In the genomic region with DNA sequence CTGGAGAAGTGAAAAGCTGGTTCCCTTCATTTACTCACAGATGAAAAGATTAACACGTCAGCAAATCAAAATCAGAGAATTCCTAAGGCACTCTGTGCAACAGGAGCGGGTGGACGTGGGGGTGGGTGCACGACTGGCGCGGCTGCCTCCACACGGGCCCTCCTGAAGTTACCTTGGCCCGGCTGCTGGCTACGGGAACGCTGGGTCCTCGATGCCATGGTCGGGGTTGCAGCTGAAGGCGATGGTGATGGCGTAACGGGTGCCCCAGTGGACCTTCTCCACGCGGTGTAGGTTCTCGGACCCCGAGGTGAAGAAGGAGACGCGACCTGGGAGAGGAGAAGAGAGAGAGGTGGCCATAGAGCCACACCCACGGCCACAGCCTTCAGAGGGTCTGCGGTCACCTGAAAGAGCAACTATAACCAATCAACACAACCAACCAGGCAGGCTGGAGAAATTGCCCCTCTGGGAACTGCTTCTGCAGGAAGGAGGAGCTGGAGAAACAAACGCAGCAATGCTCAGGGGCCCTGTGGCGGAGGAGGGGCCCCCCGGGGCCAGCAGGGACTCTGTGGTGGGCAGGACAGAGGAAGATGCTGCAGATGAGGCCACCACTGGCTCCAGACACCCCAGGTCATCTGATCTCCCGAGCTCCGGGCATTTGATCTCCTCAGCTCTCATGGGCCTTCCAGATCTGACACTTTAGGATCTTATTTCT, we compare ENCODE assay signal across 28 cellular contexts. TPM values are rescaled to one million over a fixed set of nuclear protein-coding genes. Genes with fewer than 3 reads are reported as not detected.
DNase-seq lines count a peak whose midpoint lies in the region; ATAC-seq and TF ChIP-seq lines count a peak whose summit lies in the region.
"Had no signal": no experiment of that assay in that cellular context is flagged by ENCODE, and none has a peak within 500 bp of the region (broad histone marks: within the 10 kb centered on the region; RNA-seq: fewer than 3 reads in every experiment).

No MANE protein-coding gene starts in this region.

- no peak overlapping the region for H2AFZ ChIP-seq in osteoblast (ENCODE audit: low read length)

- ATAC-seq in natural killer cell treated with Interleukin-12 subunit alpha and Interleukin-12 subunit beta and Interleukin-15 and Interleukin-18, amount 100 ng/mL, for 72 hours, result no peak
- ATAC-seq in natural killer cell, result no peak
- ATAC-seq in HG03280 (IDR thresholded peaks at IDR 0.05; ENCODE audit: unreplicated experiment), result no peak
- no peak for ATAC-seq in HG03520 (IDR thresholded peaks at IDR 0.05; ENCODE audit: unreplicated experiment)
- ATAC-seq: CD8-positive, alpha-beta T cell; GM12878; HepG2; SK-N-SH treated with all-trans-retinoic acid at 6 μM for 48 hours had no signal

- peaks cover 12% of the 10 kb centered on the region for H3K4me1 ChIP-seq in osteoblast (ENCODE audit: insufficient read depth, low read length)

- peaks cover 9% of the 10 kb centered on the region for H3K27me3 ChIP-seq in osteoblast (ENCODE audit: insufficient read depth, low read length)

- H3K4me1 Mint-ChIP-seq in natural killer cell treated with Interleukin-12 subunit alpha and Interleukin-12 subunit beta and Interleukin-15 and Interleukin-18, amount 100 ng/mL, for 72 hours (ENCODE audit: low read depth in 2 of 2), result peaks cover 5 to 8% of the 10 kb centered on the region in 2 donors
- H3K4me1 Mint-ChIP-seq in natural killer cell (peaks cover 3 to 11% of the 10 kb centered on the region in 2 donors), glutamatergic neuron (ENCODE audit: low read depth, unreplicated experiment) (peaks cover 10% of the 10 kb centered on the region)

- POLR2A ChIA-PET in RWPE1 (lab: Yijun Ruan, JAX; ENCODE audit: low non-redundant PET), result no interaction called here

- no peaks in the 10 kb centered on the region for H4K20me1 ChIP-seq in osteoblast (ENCODE audit: insufficient read depth, low read length)

- CTCF ChIA-PET in RWPE1 (lab: Yijun Ruan, JAX), result no interaction called here

- DNase-seq in natural killer cell treated with Interleukin-12 subunit alpha and Interleukin-12 subunit beta and Interleukin-15 and Interleukin-18, amount 100 ng/mL, for 72 hours (ENCODE audit: low spot score), result peak; percentile 58
- no peak for DNase-seq in natural killer cell
- DNase-seq in RWPE1 (ENCODE audit: low spot score), result no peak
- no peak for DNase-seq in glutamatergic neuron
- DNase-seq in osteoblast (ENCODE audit: insufficient read length, low spot score, missing footprints), result peak; percentile 80
- no peak for DNase-seq in NCI-H748 treated with DMSO at 0.1 percent for 48 hours (lab: John Stamatoyannopoulos, UW)
- DNase-seq: AML-193; Caco-2; CD8-positive, alpha-beta T cell; GDM1; GOT3; HCEC 1CT; Kasumi-1; MV-4-11; NCI-H1105 treated with DMSO at 0.1 percent for 48 hours; NCI-H146; NCI-H1930; NCI-H446 treated with DMSO at 0.1 percent for 48 hours; NCI-H526; RPMI8226 had no signal

- intact Hi-C loops in natural killer cell (cut with micrococcal nuclease), result no loop called here

- no peak overlapping the region for H3K4me2 ChIP-seq in osteoblast (ENCODE audit: insufficient read depth, low read length)

- no peaks in the 10 kb centered on the region for H3K9me3 Mint-ChIP-seq in natural killer cell treated with Interleukin-12 subunit alpha and Interleukin-12 subunit beta and Interleukin-15 and Interleukin-18, amount 100 ng/mL, for 72 hours
- no peaks in the 10 kb centered on the region for H3K9me3 Mint-ChIP-seq in natural killer cell
- peaks cover 6% of the 10 kb centered on the region for H3K9me3 Mint-ChIP-seq in glutamatergic neuron (ENCODE audit: unreplicated experiment)
- H3K9me3 Mint-ChIP-seq: CD8-positive, alpha-beta T cell had no signal

- H3K9me3 ChIP-seq in osteoblast (ENCODE audit: low read depth, low read length), result no peaks in the 10 kb centered on the region
- H3K9me3 ChIP-seq: Caco-2 had no signal

- peaks cover 5 to 7% of the 10 kb centered on the region in 2 donors for H3K27me3 Mint-ChIP-seq in natural killer cell treated with Interleukin-12 subunit alpha and Interleukin-12 subunit beta and Interleukin-15 and Interleukin-18, amount 100 ng/mL, for 72 hours
- H3K27me3 Mint-ChIP-seq in natural killer cell (ENCODE audit: low read depth in 2 of 2) (no peaks in the 10 kb centered on the region), glutamatergic neuron (ENCODE audit: unreplicated experiment) (peaks cover 5% of the 10 kb centered on the region)

- H3K4me3 ChIP-seq in osteoblast (ENCODE audit: insufficient read depth, low read length), result no peak overlapping the region
- H3K4me3 ChIP-seq: GM12878 had no signal

- no peaks in the 10 kb centered on the region for H3K79me2 ChIP-seq in osteoblast (ENCODE audit: insufficient read depth, low read length)

- no peak for TF ChIP-seq CTCF in natural killer cell (IDR thresholded peaks at IDR 0.05)
- no peak for TF ChIP-seq CTCF in RWPE1 (conservative IDR thresholded peaks at IDR 0.05; ENCODE audit: low read depth)
- TF ChIP-seq CTCF in glutamatergic neuron (IDR thresholded peaks at IDR 0.05; ENCODE audit: partially characterized antibody, unreplicated experiment), result no peak
- TF ChIP-seq CTCF in osteoblast (IDR thresholded peaks at IDR 0.05; ENCODE audit: extremely low read depth, low read depth, low read length), result no peak

- H3K36me3 Mint-ChIP-seq in natural killer cell treated with Interleukin-12 subunit alpha and Interleukin-12 subunit beta and Interleukin-15 and Interleukin-18, amount 100 ng/mL, for 72 hours, result no peaks in the 10 kb centered on the region
- H3K36me3 Mint-ChIP-seq in natural killer cell, result no peaks in the 10 kb centered on the region
- H3K36me3 Mint-ChIP-seq in glutamatergic neuron (ENCODE audit: unreplicated experiment), result peaks cover 4% of the 10 kb centered on the region

- H3K36me3 ChIP-seq in osteoblast (ENCODE audit: insufficient read depth, low read length), result no peaks in the 10 kb centered on the region

- H3K27ac ChIP-seq in RWPE1 (peak overlapping the region; percentile 14; the same call in 1 of the 2 replicates), osteoblast (ENCODE audit: low read depth, low read length) (no peak overlapping the region)
- H3K27ac ChIP-seq: C4-2B had no signal

- H3K4me3 Mint-ChIP-seq in natural killer cell treated with Interleukin-12 subunit alpha and Interleukin-12 subunit beta and Interleukin-15 and Interleukin-18, amount 100 ng/mL, for 72 hours, result no peak overlapping the region
- H3K4me3 Mint-ChIP-seq in natural killer cell, result no peak overlapping the region
- peak overlapping the region; percentile 6 for H3K4me3 Mint-ChIP-seq in glutamatergic neuron (ENCODE audit: unreplicated experiment)
- H3K4me3 Mint-ChIP-seq: CD8-positive, alpha-beta T cell had no signal

- H3K27ac Mint-ChIP-seq in natural killer cell treated with Interleukin-12 subunit alpha and Interleukin-12 subunit beta and Interleukin-15 and Interleukin-18, amount 100 ng/mL, for 72 hours, result no peak overlapping the region
- H3K27ac Mint-ChIP-seq in natural killer cell (no peak overlapping the region), glutamatergic neuron (ENCODE audit: unreplicated experiment) (no peak overlapping the region)
- H3K27ac Mint-ChIP-seq: CD8-positive, alpha-beta T cell had no signal

RNA-seq across cellular contexts. Expression of gene UTS2R, which starts 20.8 kb away (rescaled TPM):
- not detected for total RNA-seq in natural killer cell treated with Interleukin-12 subunit alpha and Interleukin-12 subunit beta and Interleukin-15 and Interleukin-18, amount 100 ng/mL, for 72 hours
- total RNA-seq in natural killer cell (under 1 TPM in 1 of 3 donors, not detected in 2; 0.28 TPM), glutamatergic neuron (ENCODE audit: unreplicated experiment) (7.2 TPM), osteoblast (not detected in 2 replicates)
- total RNA-seq: CD8-positive, alpha-beta T cell; HT1080; M059J had no signal

RNA-seq across cellular contexts. Expression of gene HEXD, which starts 25.8 kb away (rescaled TPM):
- 10 to 100 TPM; 19.5 to 40.1 TPM for total RNA-seq in natural killer cell treated with Interleukin-12 subunit alpha and Interleukin-12 subunit beta and Interleukin-15 and Interleukin-18, amount 100 ng/mL, for 72 hours
- total RNA-seq in natural killer cell (10 to 100 TPM; 35.7 to 57.4 (median 51.5) TPM), glutamatergic neuron (ENCODE audit: unreplicated experiment) (58.7 TPM), osteoblast (13.0 and 20.3 TPM in 2 replicates)

RNA-seq across cellular contexts. Expression of gene OGFOD3, which starts 26.0 kb away (rescaled TPM):
- total RNA-seq in natural killer cell treated with Interleukin-12 subunit alpha and Interleukin-12 subunit beta and Interleukin-15 and Interleukin-18, amount 100 ng/mL, for 72 hours, result 10 to 100 TPM; 29.7 to 30.1 TPM
- total RNA-seq in natural killer cell (10 to 100 TPM; 21.6 to 28.6 (median 23.3) TPM), glutamatergic neuron (ENCODE audit: unreplicated experiment) (23.0 TPM), osteoblast (25.3 and 27.4 TPM in 2 replicates)

RNA-seq across cellular contexts. Expression of gene TEX19, which starts 33.3 kb away (rescaled TPM):
- not detected for total RNA-seq in natural killer cell treated with Interleukin-12 subunit alpha and Interleukin-12 subunit beta and Interleukin-15 and Interleukin-18, amount 100 ng/mL, for 72 hours
- total RNA-seq in natural killer cell, result not detected
- total RNA-seq in glutamatergic neuron (ENCODE audit: unreplicated experiment), result not detected
- total RNA-seq in osteoblast, result under 0.01 and 0.29 TPM in 2 replicates
- total RNA-seq: CD8-positive, alpha-beta T cell had no signal

RNA-seq across cellular contexts. Expression of gene CYBC1, which starts 58.2 kb away (rescaled TPM):
- total RNA-seq in natural killer cell treated with Interleukin-12 subunit alpha and Interleukin-12 subunit beta and Interleukin-15 and Interleukin-18, amount 100 ng/mL, for 72 hours, result 100 to 1,000 TPM; 300 to 380 TPM
- total RNA-seq in natural killer cell (100 to 1,000 TPM; 168 to 219 (median 192) TPM), glutamatergic neuron (ENCODE audit: unreplicated experiment) (134 TPM), osteoblast (72.4 and 75.1 TPM in 2 replicates)

Comparison
In these comparisons a context has a peak if more than half of its experiments do, and no peak if none do; other contexts are left out.
1. DNase-seq: peak in natural killer cell treated with Interleukin-12 subunit alpha and Interleukin-12 subunit beta and Interleukin-15 and Interleukin-18, amount 100 ng/mL, for 72 hours (single experiment) and osteoblast (single experiment); none in natural killer cell (single experiment), RWPE1 (single experiment), glutamatergic neuron (single experiment) and NCI-H748 treated with DMSO at 0.1 percent for 48 hours (single experiment).